7 cellular contexts compared by ENCODE assay signal in genomic region chr7:152436279-152437147, GRCh38.
DNase-seq lines count a peak whose midpoint lies in the region; ATAC-seq and TF ChIP-seq lines count a peak whose summit lies in the region.

No MANE protein-coding gene starts in this region.

- DNase-seq in NCI-H1694 treated with DMSO at 0.1 percent for 48 hours (lab: John Stamatoyannopoulos, UW) (peak; percentile 73), T1000 (lab: John Stamatoyannopoulos, UW) (peak; percentile 86), astrocyte of the spinal cord (ENCODE audit: low read depth, low spot score) (peak; percentile 93), hypothalamus (lab: John Stamatoyannopoulos, UW) (peak; percentile 59 to 96 (median 87)), retinal pigment epithelial cell (ENCODE audit: low read depth) (peak; percentile 63)

- H3K4me3 ChIP-seq in astrocyte of the spinal cord (ENCODE audit: low read depth, low read length) (peak overlapping the region; percentile 53), retinal pigment epithelial cell (ENCODE audit: low read length) (peak overlapping the region; percentile 61)

- in situ Hi-C loops in astrocyte of the spinal cord (cut with HindIII; ENCODE audit: low sequenced_read_pairs): no loop called here

- ATAC-seq in GM18498 (IDR thresholded peaks at IDR 0.05; ENCODE audit: unreplicated experiment): peak; percentile 63
- ATAC-seq in HG02884 (IDR thresholded peaks at IDR 0.05; ENCODE audit: unreplicated experiment): peak; percentile 36

- no peak for TF ChIP-seq CTCF in astrocyte of the spinal cord (IDR thresholded peaks at IDR 0.05; ENCODE audit: low read depth, low read length)
- no peak for TF ChIP-seq CTCF in retinal pigment epithelial cell (conservative IDR thresholded peaks at IDR 0.05; ENCODE audit: low read depth, low read length)

Comparison
In these comparisons a context has a peak if more than half of its experiments do, and no peak if none do; other contexts are left out.
1. Peak in every context shown above with its lines: DNase-seq, ATAC-seq and H3K4me3 ChIP-seq.